1 cellular context compared by ENCODE assay signal in the genomic region with DNA sequence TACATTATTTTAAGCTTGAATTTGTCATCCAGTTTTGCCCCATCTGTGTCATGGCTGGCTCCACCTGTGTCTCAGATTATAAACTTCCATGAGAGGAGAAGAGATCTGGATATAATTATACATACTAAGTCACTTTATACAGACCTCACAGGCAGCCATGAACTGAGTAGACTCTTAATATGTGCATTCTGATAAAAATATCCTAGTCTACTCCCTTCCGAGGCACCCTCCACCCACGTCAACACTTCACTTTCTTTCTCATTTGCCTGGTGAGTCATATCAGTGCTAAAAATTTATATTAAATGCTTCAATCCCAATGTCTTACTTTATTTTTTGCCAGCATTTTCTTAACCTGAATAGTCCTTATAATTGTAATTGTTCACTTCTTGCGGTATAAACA.
TF ChIP-seq lines count a peak whose summit lies in the region.

No MANE protein-coding gene starts in this region.

TF ChIP-seq in GM23338, 12 proteins besides CTCF, POLR2A, EP300 and RAD21 (continued from another document):
- TF ChIP-seq ZNF462 (CRISPR knock-in tag; IDR thresholded peaks at IDR 0.05) (no peak), POLR2AphosphoS5 (IDR thresholded peaks at IDR 0.05; ENCODE audit: low read depth) (no peak), REST (IDR thresholded peaks at IDR 0.05; ENCODE audit: unreplicated experiment) (no peak), EZH2phosphoT487 (IDR thresholded peaks at IDR 0.05; ENCODE audit: unreplicated experiment) (no peak), CREB1 (CRISPR knock-in tag; IDR thresholded peaks at IDR 0.05; ENCODE audit: low read depth) (no peak), ZNF331 (CRISPR knock-in tag; IDR thresholded peaks at IDR 0.05; ENCODE audit: low read depth) (no peak), STAT1 (IDR thresholded peaks at IDR 0.05; ENCODE audit: unreplicated experiment) (no peak)
- TF ChIP-seq, protein P1, sequence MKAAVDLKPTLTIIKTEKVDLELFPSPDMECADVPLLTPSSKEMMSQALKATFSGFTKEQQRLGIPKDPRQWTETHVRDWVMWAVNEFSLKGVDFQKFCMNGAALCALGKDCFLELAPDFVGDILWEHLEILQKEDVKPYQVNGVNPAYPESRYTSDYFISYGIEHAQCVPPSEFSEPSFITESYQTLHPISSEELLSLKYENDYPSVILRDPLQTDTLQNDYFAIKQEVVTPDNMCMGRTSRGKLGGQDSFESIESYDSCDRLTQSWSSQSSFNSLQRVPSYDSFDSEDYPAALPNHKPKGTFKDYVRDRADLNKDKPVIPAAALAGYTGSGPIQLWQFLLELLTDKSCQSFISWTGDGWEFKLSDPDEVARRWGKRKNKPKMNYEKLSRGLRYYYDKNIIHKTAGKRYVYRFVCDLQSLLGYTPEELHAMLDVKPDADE (IDR thresholded peaks at IDR 0.05) = no peak
